ENCODE assay signal across 16 cellular contexts in genomic region chr1:87763498-87763897, GRCh38.
DNase-seq lines count a peak whose midpoint lies in the region; ATAC-seq, FAIRE-seq and TF ChIP-seq lines count a peak whose summit lies in the region.
"Had no signal": no experiment of that assay in that cellular context is flagged by ENCODE, and none has a peak within 500 bp of the region (broad histone marks: within the 10 kb centered on the region; RNA-seq: fewer than 3 reads in every experiment).

No MANE protein-coding gene starts in this region.

- H3K36me3 ChIP-seq in IMR-90 (ENCODE audit: control insufficient read depth, insufficient read depth, low read length) (no peaks in the 10 kb centered on the region), GM12878 (ENCODE audit: control insufficient read depth in 2 of 2, insufficient read depth in 2 of 2, low read length in 1 of 2) (no peaks in the 10 kb centered on the region), osteoblast (ENCODE audit: insufficient read depth, low read length) (no peaks in the 10 kb centered on the region), mesendoderm (ENCODE audit: control insufficient read depth, insufficient read depth, low read length) (no peaks in the 10 kb centered on the region)

- H2BK15ac ChIP-seq in IMR-90 (ENCODE audit: low read depth, low read length) (no peak overlapping the region; the same call in 2 of the 3 replicates), mesendoderm (replicated peaks; ENCODE audit: low read depth) (no peak overlapping the region)

- H3K4ac ChIP-seq in IMR-90 (ENCODE audit: low read depth, low read length) (no peak overlapping the region), mesendoderm (ENCODE audit: low read depth, low read length) (no peak overlapping the region)

- no peaks in the 10 kb centered on the region for H3K9me3 ChIP-seq in IMR-90 (ENCODE audit: control insufficient read depth, insufficient read depth, low read length)
- H3K9me3 ChIP-seq in GM12878 (replicated peaks; ENCODE audit: control insufficient read depth, insufficient read depth, low read length) = no peaks in the 10 kb centered on the region
- H3K9me3 ChIP-seq in osteoblast (ENCODE audit: low read depth, low read length) = no peaks in the 10 kb centered on the region
- H3K9me3 ChIP-seq: Caco-2 had no signal

- SMC1A ChIA-PET in GM12878 (lab: Charles Lee; ENCODE audit: uncharacterized antibody, unreplicated experiment) = interaction anchor here (1.2 to 1.6 kb wide), 2 partner anchors 9 to 14 kb away, joined by 3 to 7 read pairs; no protein-coding TSS in a partner anchor

- no peak overlapping the region for H2BK120ac ChIP-seq in IMR-90 (ENCODE audit: low read depth, low read length)
- H2BK120ac ChIP-seq in mesendoderm (ENCODE audit: low read depth, low read length) = no peak overlapping the region

- POLR2A ChIA-PET in IMR-90 (lab: Charles Lee; ENCODE audit: unreplicated experiment) (no interaction called here), GM12878 (lab: Charles Lee) (interaction anchor here (0.6 kb wide), 1 partner anchor 296 kb away, joined by 3 read pairs; no protein-coding TSS in a partner anchor)

- intact Hi-C loops in IMR-90 (cut with micrococcal nuclease) (no loop called here), GM12878 (cut with micrococcal nuclease; ENCODE audit: unreplicated experiment) (no loop called here), left cardiac atrium (cut with DNase I) (no loop called here)

- no peak for FAIRE-seq in GM12878 (lab: Jason Lieb, UNC)

- DNase-seq in AG20443 (ENCODE audit: low spot score) (peak; percentile 19), IMR-90 (peak; percentile 27), GM12878 (ENCODE audit: low read depth, low spot score) (no peak), osteoblast (ENCODE audit: insufficient read length, low spot score, missing footprints) (no peak), mesendoderm (no peak), left cardiac atrium (no peak)
- DNase-seq in activated T-cell treated with anti-CD3 and anti-CD28 coated beads, Interleukin-2, amount 50 U/mL, for 24 hours = no peak
- DNase-seq: Caco-2; CD4-positive, CD25-positive, alpha-beta regulatory T cell; DMS153; H7; NCI-H1417; NCI-H1930; NCI-H2171; NCI-H446; PC-3 had no signal

- in situ Hi-C loops in IMR-90 (cut with MboI; ENCODE audit: low sequenced_read_pairs) (no loop called here), GM12878 (cut with MboI) (no loop called here)

- H3K23ac ChIP-seq in IMR-90 (ENCODE audit: low read depth, low read length) = no peak overlapping the region
- no peak overlapping the region for H3K23ac ChIP-seq in mesendoderm (ENCODE audit: low read length)

- no peak for ATAC-seq in IMR-90 (ENCODE audit: low read depth)
- ATAC-seq in GM12878 = 0 out of 3 replicates have a peak, but pooled peaks have one; percentile 29
- no peak for ATAC-seq in left cardiac atrium
- ATAC-seq: PC-3 had no signal

- H4K20me1 ChIP-seq in IMR-90 (ENCODE audit: insufficient read depth, low read length) = no peaks in the 10 kb centered on the region
- H4K20me1 ChIP-seq in GM12878 (ENCODE audit: control insufficient read depth, insufficient read depth) = no peaks in the 10 kb centered on the region
- H4K20me1 ChIP-seq in osteoblast (ENCODE audit: insufficient read depth, low read length) = no peaks in the 10 kb centered on the region

- H3K9me1 ChIP-seq in IMR-90 (ENCODE audit: insufficient read depth, low read length) = no peaks in the 10 kb centered on the region

- H3K9me3 Mint-ChIP-seq in activated T-cell treated with anti-CD3 and anti-CD28 coated beads, Interleukin-2, amount 50 U/mL, for 24 hours = no peaks in the 10 kb centered on the region

- H2BK20ac ChIP-seq in IMR-90 (ENCODE audit: low read depth, low read length) = no peak overlapping the region

- WGBS in IMR-90 (ENCODE audit: extremely low coverage in 2 of 2, insufficient read length in 1 of 2), 2 experiments = no CpG with 5 or more reads among the region's 1 CpG
- WGBS in GM12878 (ENCODE audit: insufficient coverage, insufficient replicate concordance, low lambda C conversion rate, missing lambda C conversion rate) = 0% methylated on average over 1 of the region's 1 CpG
- WGBS in mesendoderm (ENCODE audit: extremely low coverage, insufficient coverage, low lambda C conversion rate) = no CpG with 5 or more reads among the region's 1 CpG

- dilution Hi-C loops in IMR-90 (cut with HindIII; ENCODE audit: low sequenced_read_pairs, unreplicated experiment) = no loop called here

- H2BK5ac ChIP-seq in IMR-90 (ENCODE audit: low read depth, low read length, poor library complexity, severe bottlenecking) = peak overlapping the region; percentile 41
- no peak overlapping the region for H2BK5ac ChIP-seq in mesendoderm (ENCODE audit: low read length)

- no peaks in the 10 kb centered on the region for H3K36me3 Mint-ChIP-seq in activated T-cell treated with anti-CD3 and anti-CD28 coated beads, Interleukin-2, amount 50 U/mL, for 24 hours (ENCODE audit: low read depth)
- H3K36me3 Mint-ChIP-seq: CD4-positive, CD25-positive, alpha-beta regulatory T cell had no signal

- no peaks in the 10 kb centered on the region for H3K79me2 ChIP-seq in GM12878 (ENCODE audit: control insufficient read depth, insufficient read depth, low read length)
- no peaks in the 10 kb centered on the region for H3K79me2 ChIP-seq in osteoblast (ENCODE audit: insufficient read depth, low read length)
- H3K79me2 ChIP-seq in mesendoderm (ENCODE audit: control insufficient read depth, insufficient read depth, low read length) = no peaks in the 10 kb centered on the region

- no peak overlapping the region for H3K27ac ChIP-seq in IMR-90 (ENCODE audit: insufficient read depth, low read length)
- no peak overlapping the region for H3K27ac ChIP-seq in GM12878 (ENCODE audit: control insufficient read depth, insufficient read depth)
- H3K27ac ChIP-seq in osteoblast (ENCODE audit: low read depth, low read length) = peak overlapping the region; percentile 86
- H3K27ac ChIP-seq in mesendoderm (ENCODE audit: low read depth, low read length) = no peak overlapping the region

- H3K18ac ChIP-seq in IMR-90 (ENCODE audit: low read depth, low read length) (no peak overlapping the region; the same call in 1 of the 2 replicates), mesendoderm (ENCODE audit: low read length) (no peak overlapping the region)

- BruUV-seq in IMR-90 (replicated peaks; lab: Mats Ljungman, UMichigan) (no TSS peak), GM12878 (replicated peaks; lab: Mats Ljungman, UMichigan) (no TSS peak)

- H4K91ac ChIP-seq in IMR-90 (ENCODE audit: insufficient read depth, low read depth, low read length) = no peak overlapping the region

- TF ChIP-seq RAD21 in IMR-90 (IDR thresholded peaks at IDR 0.05; ENCODE audit: low read length) (no peak), GM12878 (IDR thresholded peaks at IDR 0.05; ENCODE audit: insufficient read depth, low read depth, low read length) (no peak)

- CTCF ChIA-PET in IMR-90 (lab: Yijun Ruan, JAX) = no interaction called here
- CTCF ChIA-PET in GM12878 (lab: Yijun Ruan, JAX) = interaction anchor here (0.7 kb wide), 1 partner anchor 443 kb away, joined by 3 read pairs; no protein-coding TSS in a partner anchor

- H3K4me1 Mint-ChIP-seq in activated T-cell treated with anti-CD3 and anti-CD28 coated beads, Interleukin-2, amount 50 U/mL, for 24 hours (ENCODE audit: low read depth) = peaks cover 1% of the 10 kb centered on the region
- H3K4me1 Mint-ChIP-seq: CD4-positive, CD25-positive, alpha-beta regulatory T cell had no signal

- RAD21 ChIA-PET in GM12878 (lab: Charles Lee; ENCODE audit: unreplicated experiment) = no interaction called here

- peak overlapping the region in 1 of 2 experiments; percentile 87; a peak in 1 of 4 replicates for H4K8ac ChIP-seq in IMR-90 (ENCODE audit: low read depth in 2 of 2, low read length in 2 of 2)
- H4K8ac ChIP-seq in mesendoderm (ENCODE audit: low read depth, low read length) = no peak overlapping the region

- no peak overlapping the region for H3K4me3 ChIP-seq in IMR-90 (ENCODE audit: insufficient read depth, low read depth, low read length)
- no peak overlapping the region for H3K4me3 ChIP-seq in GM12878
- no peak overlapping the region for H3K4me3 ChIP-seq in osteoblast (ENCODE audit: insufficient read depth, low read length)
- H3K4me3 ChIP-seq in mesendoderm (ENCODE audit: low read length) = no peak overlapping the region

- no peak for TF ChIP-seq EP300 in GM12878 (IDR thresholded peaks at IDR 0.05; ENCODE audit: borderline replicate concordance in 1 of 2, control insufficient read depth in 1 of 2, low read depth in 2 of 2, low read length in 2 of 2)

- no peak overlapping the region for H3K56ac ChIP-seq in IMR-90 (ENCODE audit: extremely low read depth, insufficient read depth, low read length)
- no peak overlapping the region for H3K56ac ChIP-seq in mesendoderm (ENCODE audit: low read length)

- no peak overlapping the region; the same call in 1 of the 2 replicates for H4K5ac ChIP-seq in IMR-90 (ENCODE audit: low read depth, low read length)
- no peak overlapping the region for H4K5ac ChIP-seq in mesendoderm (ENCODE audit: low read length)

- no peak overlapping the region for H3K4me3 Mint-ChIP-seq in activated T-cell treated with anti-CD3 and anti-CD28 coated beads, Interleukin-2, amount 50 U/mL, for 24 hours
- H3K4me3 Mint-ChIP-seq: CD4-positive, CD25-positive, alpha-beta regulatory T cell had no signal

- peaks cover 4% of the 10 kb centered on the region for H3K27me3 Mint-ChIP-seq in activated T-cell treated with anti-CD3 and anti-CD28 coated beads, Interleukin-2, amount 50 U/mL, for 24 hours
- H3K27me3 Mint-ChIP-seq: CD4-positive, CD25-positive, alpha-beta regulatory T cell had no signal

- TF ChIP-seq CTCF in IMR-90 (conservative IDR thresholded peaks at IDR 0.05; ENCODE audit: low read depth, low read length) (no peak), GM12878 (IDR thresholded peaks at IDR 0.05 in 2 of 3, conservative IDR thresholded peaks at IDR 0.05 in 1 of 3; ENCODE audit: control insufficient read depth in 2 of 3, extremely low read depth in 1 of 3, insufficient read depth in 1 of 3, low read depth in 3 of 3, low read length in 3 of 3) (no peak), osteoblast (IDR thresholded peaks at IDR 0.05; ENCODE audit: extremely low read depth, low read depth, low read length) (no peak)

- no peaks in the 10 kb centered on the region for H3K79me1 ChIP-seq in IMR-90 (ENCODE audit: low read depth in 1 of 2, low read length in 2 of 2)
- H3K79me1 ChIP-seq in mesendoderm (ENCODE audit: low read length) = no peaks in the 10 kb centered on the region

- no peak overlapping the region for H2AK9ac ChIP-seq in IMR-90 (replicated peaks; ENCODE audit: low read depth, low read length, poor library complexity)

- H2AK5ac ChIP-seq in IMR-90 (ENCODE audit: low read depth, low read length) = no peak overlapping the region
- no peak overlapping the region for H2AK5ac ChIP-seq in mesendoderm (ENCODE audit: low read length)

- peaks cover 15% of the 10 kb centered on the region for H3K4me1 ChIP-seq in IMR-90 (ENCODE audit: control insufficient read depth, insufficient read depth, low read length)
- no peaks in the 10 kb centered on the region for H3K4me1 ChIP-seq in GM12878 (ENCODE audit: control insufficient read depth, insufficient read depth, low read length)
- H3K4me1 ChIP-seq in osteoblast (ENCODE audit: insufficient read depth, low read length) = peaks cover 31% of the 10 kb centered on the region
- H3K4me1 ChIP-seq in mesendoderm (ENCODE audit: control insufficient read depth, low read depth, low read length) = no peaks in the 10 kb centered on the region
- H3K4me1 ChIP-seq: Caco-2 had no signal

- H3K14ac ChIP-seq in IMR-90 (replicated peaks; ENCODE audit: low read depth, low read length) = no peak overlapping the region

- no peak overlapping the region for H3K27ac Mint-ChIP-seq in activated T-cell treated with anti-CD3 and anti-CD28 coated beads, Interleukin-2, amount 50 U/mL, for 24 hours
- H3K27ac Mint-ChIP-seq: CD4-positive, CD25-positive, alpha-beta regulatory T cell had no signal

- H2AFZ ChIP-seq in IMR-90 (replicated peaks; ENCODE audit: low read length, poor library complexity) (no peak overlapping the region), GM12878 (ENCODE audit: control insufficient read depth, low read depth, low read length) (no peak overlapping the region), osteoblast (ENCODE audit: low read length) (peak overlapping the region; percentile 30)

- TF ChIP-seq POLR2A in IMR-90 (IDR thresholded peaks at IDR 0.05; ENCODE audit: low read depth, low read length) (no peak), GM12878 (IDR thresholded peaks at IDR 0.05; ENCODE audit: low read depth, low read length) (no peak)

- H3K27me3 ChIP-seq in IMR-90 (ENCODE audit: control insufficient read depth, insufficient read depth, low read length) (no peaks in the 10 kb centered on the region), GM12878 (replicated peaks in 1 of 2; ENCODE audit: control insufficient read depth in 2 of 2, insufficient read depth in 2 of 2, low read length in 1 of 2) (no peaks in the 10 kb centered on the region; a peak in 1 of 4 replicates), osteoblast (ENCODE audit: insufficient read depth, low read length) (no peaks in the 10 kb centered on the region), mesendoderm (ENCODE audit: insufficient read depth, low read length, poor library complexity) (no peaks in the 10 kb centered on the region)

- H3K9ac ChIP-seq in IMR-90 (ENCODE audit: low read depth, low read length) = no peak overlapping the region
- no peak overlapping the region for H3K9ac ChIP-seq in GM12878 (ENCODE audit: control insufficient read depth, insufficient read depth, low read length)
- no peak overlapping the region for H3K9ac ChIP-seq in mesendoderm (ENCODE audit: low read length)

- no peak overlapping the region; the same call in 1 of the 2 replicates for H3K4me2 ChIP-seq in IMR-90 (ENCODE audit: low read depth, low read length)
- no peak overlapping the region for H3K4me2 ChIP-seq in GM12878 (ENCODE audit: control insufficient read depth, insufficient read depth)
- H3K4me2 ChIP-seq in osteoblast (ENCODE audit: insufficient read depth, low read length) = peak overlapping the region; percentile 45
- no peak overlapping the region for H3K4me2 ChIP-seq in mesendoderm (ENCODE audit: low read length)

Comparison
In these comparisons a context has a peak if more than half of its experiments do, and no peak if none do; other contexts are left out.
1. DNase-seq: peak in AG20443 (single experiment) and IMR-90 (single experiment); none in GM12878 (single experiment), osteoblast (single experiment), mesendoderm (single experiment), left cardiac atrium (single experiment) and activated T-cell treated with anti-CD3 and anti-CD28 coated beads, Interleukin-2, amount 50 U/mL, for 24 hours (single experiment).